ENCODE assay signal across 9 cellular contexts in genomic region chrX:38717871-38718270, GRCh38.
DNase-seq lines count a peak whose midpoint lies in the region; ATAC-seq and TF ChIP-seq lines count a peak whose summit lies in the region.
"Had no signal": no experiment of that assay in that cellular context is flagged by ENCODE, and none has a peak within 500 bp of the region (broad histone marks: within the 10 kb centered on the region; RNA-seq: fewer than 3 reads in every experiment).

No MANE protein-coding gene starts in this region.

- H3K27me3 Mint-ChIP-seq in T-cell: peaks cover 6 to 31% of the 10 kb centered on the region in 2 donors
- H3K27me3 Mint-ChIP-seq in T-helper 17 cell: peaks cover 4% of the 10 kb centered on the region
- H3K27me3 Mint-ChIP-seq: activated naive CD8-positive, alpha-beta T cell treated with anti-CD3 and anti-CD28 coated beads, Interleukin-2, amount 10 ng/mL, durations not matched to agents 7 days and 5 days had no signal

- POLR2A ChIA-PET in PC-3 (lab: Charles Lee; ENCODE audit: unreplicated experiment) (no interaction called here), T-cell (lab: Charles Lee) (no interaction called here)

- no peak for ATAC-seq in PC-3
- no peak for ATAC-seq in foreskin keratinocyte
- no peak for ATAC-seq in HG02938 (IDR thresholded peaks at IDR 0.05; ENCODE audit: unreplicated experiment)
- ATAC-seq in T-cell (replicated peaks in 1 of 4): no peak
- no peak for ATAC-seq in T-helper 17 cell
- no peak for ATAC-seq in HG02884 (IDR thresholded peaks at IDR 0.05; ENCODE audit: unreplicated experiment)

- no peaks in the 10 kb centered on the region for H3F3A ChIP-seq in PC-3 (ENCODE audit: low read length, unreplicated experiment)

- H3K4me3 Mint-ChIP-seq in T-cell (no peak overlapping the region), T-helper 17 cell (no peak overlapping the region)
- H3K4me3 Mint-ChIP-seq: activated naive CD8-positive, alpha-beta T cell treated with anti-CD3 and anti-CD28 coated beads, Interleukin-2, amount 10 ng/mL, durations not matched to agents 7 days and 5 days had no signal

- intact Hi-C loops in PC-3 (cut with micrococcal nuclease): no loop called here

- H2AFZ ChIP-seq in PC-3 (ENCODE audit: low read length): no peak overlapping the region

- DNase-seq in AG08395 (ENCODE audit: low spot score) (peak; percentile 19), PC-3 (peak; percentile 46), foreskin keratinocyte (no peak), T-cell (no peak), T-helper 17 cell (no peak)
- DNase-seq: activated naive CD8-positive, alpha-beta T cell treated with anti-CD3 and anti-CD28 coated beads, Interleukin-2, amount 10 ng/mL, durations not matched to agents 7 days and 5 days had no signal

- no peaks in the 10 kb centered on the region for H3K79me2 ChIP-seq in PC-3 (ENCODE audit: low read length)

- H3K9me3 ChIP-seq in PC-3 (ENCODE audit: low read length): no peaks in the 10 kb centered on the region
- no peaks in the 10 kb centered on the region for H3K9me3 ChIP-seq in T-helper 17 cell (ENCODE audit: control insufficient read depth, low read length, poor library complexity, severe bottlenecking)

- H3K9me3 Mint-ChIP-seq in T-cell: no peaks in the 10 kb centered on the region

- H3K27me3 ChIP-seq in PC-3 (ENCODE audit: low read length): no peaks in the 10 kb centered on the region
- H3K27me3 ChIP-seq in foreskin keratinocyte: no peaks in the 10 kb centered on the region

- no peak overlapping the region for H3K4me3 ChIP-seq in PC-3 (ENCODE audit: low read length)

- no peak overlapping the region for H3K4me2 ChIP-seq in PC-3 (ENCODE audit: low read length)

- H3K4me1 Mint-ChIP-seq in T-cell: peaks cover 6 to 9% (median 8%) of the 10 kb centered on the region in 3 donors
- peaks cover 3% of the 10 kb centered on the region for H3K4me1 Mint-ChIP-seq in T-helper 17 cell

- peak; percentile 32; the same call in 1 of the 2 replicates for TF ChIP-seq CTCF in GM12874 (IDR thresholded peaks at IDR 0.05; ENCODE audit: insufficient read depth, low read depth, low read length)
- peak; percentile 69 for TF ChIP-seq CTCF in PC-3 (conservative IDR thresholded peaks at IDR 0.05; ENCODE audit: low read depth, low read length)
- TF ChIP-seq CTCF in foreskin keratinocyte (conservative IDR thresholded peaks at IDR 0.05): peak; percentile 60

- H3K36me3 ChIP-seq in PC-3 (ENCODE audit: low read depth, low read length): no peaks in the 10 kb centered on the region

- H3K9ac ChIP-seq in PC-3 (ENCODE audit: low read length): no peak overlapping the region

- H3K27ac ChIP-seq in PC-3 (ENCODE audit: low read length): no peak overlapping the region
- H3K27ac ChIP-seq in foreskin keratinocyte: no peak overlapping the region

- CTCF ChIA-PET in PC-3 (lab: Charles Lee): no interaction called here
- CTCF ChIA-PET in T-cell (lab: Charles Lee): interaction anchor here in 1 of 2 donors (0.5 kb wide), 1 partner anchor 10 kb away, joined by 5 read pairs; no protein-coding TSS in a partner anchor

- H3K27ac Mint-ChIP-seq in T-cell: no peak overlapping the region
- no peak overlapping the region for H3K27ac Mint-ChIP-seq in T-helper 17 cell
- H3K27ac Mint-ChIP-seq: activated naive CD8-positive, alpha-beta T cell treated with anti-CD3 and anti-CD28 coated beads, Interleukin-2, amount 10 ng/mL, durations not matched to agents 7 days and 5 days had no signal

- no peaks in the 10 kb centered on the region for H4K20me1 ChIP-seq in PC-3 (ENCODE audit: low read length)

- H3K4me1 ChIP-seq in PC-3 (ENCODE audit: insufficient read depth, low read length) (no peaks in the 10 kb centered on the region), foreskin keratinocyte (no peaks in the 10 kb centered on the region)

- H3K36me3 Mint-ChIP-seq in T-cell: no peaks in the 10 kb centered on the region
- H3K36me3 Mint-ChIP-seq in T-helper 17 cell (ENCODE audit: low read depth): no peaks in the 10 kb centered on the region
- H3K36me3 Mint-ChIP-seq: activated naive CD8-positive, alpha-beta T cell treated with anti-CD3 and anti-CD28 coated beads, Interleukin-2, amount 10 ng/mL, durations not matched to agents 7 days and 5 days had no signal

- BruUV-seq in PC-3 (replicated peaks; lab: Mats Ljungman, UMichigan): no TSS peak

- no peaks in the 10 kb centered on the region for H3K9me2 ChIP-seq in PC-3 (replicated peaks; ENCODE audit: low read length)

Comparison
In these comparisons a context has a peak if more than half of its experiments do, and no peak if none do; other contexts are left out.
1. DNase-seq: peak in AG08395 (single experiment) and PC-3 (single experiment); none in foreskin keratinocyte (0 of 2), T-cell (0 of 34) and T-helper 17 cell (0 of 3).
2. Peak in every context shown above with its lines, with median percentiles within 50 percentile points of each other: CTCF ChIP-seq.